ENCODE assay signal across 8 cellular contexts in genomic region chr1:41382531-41383090, GRCh38. TPM values are rescaled to one million over a fixed set of nuclear protein-coding genes. Genes with fewer than 3 reads are reported as not detected.
DNase-seq lines count a peak whose midpoint lies in the region; ATAC-seq, FAIRE-seq and TF ChIP-seq lines count a peak whose summit lies in the region.

No MANE protein-coding gene starts in this region.

- intact Hi-C loops in activated B cell treated with CpG ODN at 0.5 μM for 24 hours (cut with micrococcal nuclease), result loop anchor here (1.0 kb wide), 1 partner anchor 21 kb away; the partner anchor contains the start of gene FOXO6

- H3K4me1 ChIP-seq in iPS DF 6.9 (ENCODE audit: control insufficient read depth, insufficient read depth, low read length) (peaks cover 7% of the 10 kb centered on the region), small intestine (ENCODE audit: control insufficient read depth in 2 of 2, insufficient read depth in 1 of 2, low read depth in 1 of 2, low read length in 1 of 2) (no peaks in the 10 kb centered on the region)

- CTCF ChIA-PET in activated B cell treated with CpG ODN at 0.5 μM for 24 hours (lab: Charles Lee), result no interaction called here

- H3K36me3 Mint-ChIP-seq in activated B cell treated with CpG ODN at 0.5 μM for 24 hours (ENCODE audit: low read depth), result no peaks in the 10 kb centered on the region

- no peaks in the 10 kb centered on the region for H3K9me3 ChIP-seq in iPS DF 6.9 (ENCODE audit: control insufficient read depth, insufficient read depth, low read length)
- no peaks in the 10 kb centered on the region for H3K9me3 ChIP-seq in small intestine (ENCODE audit: control insufficient read depth, low read depth)

- H3K27me3 ChIP-seq in iPS DF 6.9 (ENCODE audit: control insufficient read depth, insufficient read depth, low read length) (peaks cover 3% of the 10 kb centered on the region; the same call in 1 of the 2 replicates), small intestine (ENCODE audit: control insufficient read depth in 2 of 2, insufficient read depth in 2 of 2, low read length in 2 of 2) (no peaks in the 10 kb centered on the region)

- H3K27ac ChIP-seq in iPS DF 6.9 (ENCODE audit: low read length) (no peak overlapping the region), small intestine (ENCODE audit: low read depth in 1 of 2, low read length in 1 of 2) (peak overlapping the region; percentile 34 to 81)

- ATAC-seq in activated B cell treated with CpG ODN at 0.5 μM for 24 hours (ENCODE audit: low read depth) (no peak), HG02938 (IDR thresholded peaks at IDR 0.05; ENCODE audit: unreplicated experiment) (no peak), HG02678 (IDR thresholded peaks at IDR 0.05; ENCODE audit: unreplicated experiment) (no peak)

- H3K4me1 Mint-ChIP-seq in activated B cell treated with CpG ODN at 0.5 μM for 24 hours, result peaks cover 24% of the 10 kb centered on the region

- H3K9me3 Mint-ChIP-seq in activated B cell treated with CpG ODN at 0.5 μM for 24 hours, result no peaks in the 10 kb centered on the region

- H3K4me3 ChIP-seq in iPS DF 6.9 (ENCODE audit: low read length), result peak overlapping the region; percentile 39; the same call in 1 of the 2 replicates
- peak overlapping the region; percentile 40 to 57 for H3K4me3 ChIP-seq in small intestine (ENCODE audit: low read depth in 1 of 2, low read length in 2 of 2)

- no peaks in the 10 kb centered on the region for H3K36me3 ChIP-seq in iPS DF 6.9 (ENCODE audit: control insufficient read depth, insufficient read depth, low read length)
- no peaks in the 10 kb centered on the region for H3K36me3 ChIP-seq in small intestine (ENCODE audit: control insufficient read depth in 2 of 2, insufficient read depth in 2 of 2, low read length in 2 of 2)

- DNase-seq in HK-2 (ENCODE audit: unreplicated experiment) (peak; percentile 74), activated B cell treated with CpG ODN at 0.5 μM for 24 hours (no peak), iPS DF 6.9 (ENCODE audit: low read depth, low spot score) (no peak), small intestine (peak; percentile 37), NOMO-1 (lab: John Stamatoyannopoulos, UW; ENCODE audit: unreplicated experiment in 2 of 2) (no peak), GM10266 (ENCODE audit: extremely low spot score) (no peak)

- TF ChIP-seq CTCF in activated B cell treated with CpG ODN at 0.5 μM for 24 hours (IDR thresholded peaks at IDR 0.05), result no peak
- TF ChIP-seq CTCF in GM10266 (IDR thresholded peaks at IDR 0.05; ENCODE audit: control insufficient read depth, insufficient read depth, low read depth, missing control alignments), result no peak

- peak overlapping the region; percentile 42 for H3K4me3 Mint-ChIP-seq in activated B cell treated with CpG ODN at 0.5 μM for 24 hours

- no peak overlapping the region for H3K27ac Mint-ChIP-seq in activated B cell treated with CpG ODN at 0.5 μM for 24 hours

- peaks cover 47% of the 10 kb centered on the region for H3K27me3 Mint-ChIP-seq in activated B cell treated with CpG ODN at 0.5 μM for 24 hours

- no CpG with 5 or more reads among the region's 40 CpGs for WGBS in iPS DF 6.9 (ENCODE audit: insufficient coverage, insufficient read length)
- 3 to 7% (median 4%) methylated on average over 28 to 40 of the region's 40 CpGs for WGBS in small intestine, 3 donors

- no peak for FAIRE-seq in small intestine (lab: Jason Lieb, UNC)

- POLR2A ChIA-PET in activated B cell treated with CpG ODN at 0.5 μM for 24 hours (lab: Charles Lee), result no interaction called here

RNA-seq across cellular contexts. Expression of gene FOXO6, which starts 21.4 kb away (rescaled TPM):
- total RNA-seq in activated B cell treated with CpG ODN at 0.5 μM for 24 hours, result 0.12 and 0.55 TPM in 2 replicates
- under 1 TPM in 1 of 3 donors, not detected in 2; 0.34 TPM for polyA plus RNA-seq in small intestine

Comparison
In these comparisons a context has a peak if more than half of its experiments do, and no peak if none do; other contexts are left out.
1. DNase-seq: peak in HK-2 (single experiment) and small intestine (single experiment); none in activated B cell treated with CpG ODN at 0.5 μM for 24 hours (single experiment), iPS DF 6.9 (single experiment), NOMO-1 (0 of 2) and GM10266 (single experiment).